ENCODE assay signal across 8 cellular contexts in genomic region chr13:74288361-74288911, GRCh38.
DNase-seq lines count a peak whose midpoint lies in the region; ATAC-seq and TF ChIP-seq lines count a peak whose summit lies in the region.

No MANE protein-coding gene starts in this region.

- peaks cover 18% of the 10 kb centered on the region for H3K4me1 ChIP-seq in ACC112 (ENCODE audit: control insufficient read depth, insufficient read depth, low read length, unreplicated experiment)
- peaks cover 64% of the 10 kb centered on the region for H3K4me1 ChIP-seq in Karpas-422 (ENCODE audit: low read length)
- peaks cover 21 to 25% of the 10 kb centered on the region in 2 donors for H3K4me1 ChIP-seq in duodenal mucosa (ENCODE audit: control insufficient read depth in 1 of 2, insufficient read depth in 2 of 2, low read length in 2 of 2)
- H3K4me1 ChIP-seq in muscle layer of colon (ENCODE audit: insufficient read depth, low read length), result peaks cover 46% of the 10 kb centered on the region
- peaks cover 29% of the 10 kb centered on the region for H3K4me1 ChIP-seq in vagina

- H3K4me3 ChIP-seq in ACC112 (ENCODE audit: low read depth, low read length) (no peak overlapping the region), Karpas-422 (ENCODE audit: low read length) (peak overlapping the region; percentile 77), duodenal mucosa (ENCODE audit: low read depth in 1 of 2, low read length in 2 of 2) (peak overlapping the region; percentile 58 to 60), muscle layer of colon (ENCODE audit: low read depth in 1 of 2, low read length in 2 of 2) (peak overlapping the region; percentile 1 to 42), vagina (peak overlapping the region; percentile 9 to 18)

- no peak for TF ChIP-seq POLR2A in vagina (IDR thresholded peaks at IDR 0.05)

- H3K9ac ChIP-seq in Karpas-422 (ENCODE audit: low read length) (peak overlapping the region; percentile 79), duodenal mucosa (ENCODE audit: low read depth in 1 of 2, low read length in 2 of 2) (peak overlapping the region in 1 of 2 donors; percentile 44), muscle layer of colon (ENCODE audit: low read length) (no peak overlapping the region)

- no peak for TF ChIP-seq CTCF in vagina (IDR thresholded peaks at IDR 0.05)

- intact Hi-C loops in vagina (cut with DNase I), result no loop called here

- peak overlapping the region; percentile 98 for H3K4me2 ChIP-seq in Karpas-422 (ENCODE audit: low read depth, low read length, poor library complexity, severe bottlenecking)

- H3K79me2 ChIP-seq in ACC112 (ENCODE audit: control insufficient read depth, insufficient read depth, low read length, unreplicated experiment) (no peaks in the 10 kb centered on the region), Karpas-422 (ENCODE audit: low read length) (no peaks in the 10 kb centered on the region)

- H2AFZ ChIP-seq in ACC112 (ENCODE audit: low read length, unreplicated experiment) (no peak overlapping the region), Karpas-422 (ENCODE audit: low read length) (peak overlapping the region; percentile 87)

- H3K36me3 ChIP-seq in ACC112 (ENCODE audit: insufficient read depth, low read length) (no peaks in the 10 kb centered on the region), Karpas-422 (ENCODE audit: insufficient read depth, low read length) (no peaks in the 10 kb centered on the region), duodenal mucosa (ENCODE audit: control insufficient read depth in 1 of 2, insufficient read depth in 2 of 2, low read length in 2 of 2) (no peaks in the 10 kb centered on the region), muscle layer of colon (ENCODE audit: insufficient read depth, low read length) (no peaks in the 10 kb centered on the region), vagina (no peaks in the 10 kb centered on the region)

- H3K9me2 ChIP-seq in Karpas-422 (replicated peaks; ENCODE audit: insufficient read depth, low read length), result no peaks in the 10 kb centered on the region

- H3K27ac ChIP-seq in ACC112 (ENCODE audit: low read depth, low read length), result peak overlapping the region; percentile 27; the same call in 1 of the 2 replicates
- H3K27ac ChIP-seq in Karpas-422 (ENCODE audit: low read length), result peak overlapping the region; percentile 93
- H3K27ac ChIP-seq in duodenal mucosa (ENCODE audit: low read depth, low read length), result peak overlapping the region; percentile 13
- peak overlapping the region; percentile 8 for H3K27ac ChIP-seq in muscle layer of colon (ENCODE audit: low read depth, low read length)
- no peak overlapping the region for H3K27ac ChIP-seq in vagina

- H4K20me1 ChIP-seq in Karpas-422 (ENCODE audit: insufficient read depth, low read depth, low read length), result no peaks in the 10 kb centered on the region

- DNase-seq in Karpas-422 (peak; percentile 74), vagina (ENCODE audit: extremely low spot score in 2 of 2) (no peak), cortex of kidney (lab: John Stamatoyannopoulos, UW) (no peak)
- DNase-seq in activated CD4-positive, alpha-beta T cell treated with anti-CD3 and anti-CD28 coated beads for 48 hours, result peak; percentile 30

- H3K27me3 ChIP-seq in ACC112 (ENCODE audit: insufficient read depth, low read length) (no peaks in the 10 kb centered on the region), Karpas-422 (ENCODE audit: low read length) (no peaks in the 10 kb centered on the region), duodenal mucosa (ENCODE audit: control insufficient read depth in 1 of 2, insufficient read depth in 2 of 2, low read length in 2 of 2) (no peaks in the 10 kb centered on the region), muscle layer of colon (ENCODE audit: control insufficient read depth in 1 of 2, insufficient read depth in 2 of 2, low read length in 2 of 2) (no peaks in the 10 kb centered on the region), vagina (no peaks in the 10 kb centered on the region)

- no peaks in the 10 kb centered on the region for H3K9me3 ChIP-seq in Karpas-422 (ENCODE audit: low read length)
- H3K9me3 ChIP-seq in duodenal mucosa (ENCODE audit: control insufficient read depth in 1 of 2, low read length in 2 of 2), result no peaks in the 10 kb centered on the region
- no peaks in the 10 kb centered on the region for H3K9me3 ChIP-seq in muscle layer of colon (ENCODE audit: low read length)
- H3K9me3 ChIP-seq in vagina, result no peaks in the 10 kb centered on the region

- ATAC-seq in HG02678 (IDR thresholded peaks at IDR 0.05; ENCODE audit: unreplicated experiment), result no peak

Comparison
In these comparisons a context has a peak if more than half of its experiments do, and no peak if none do; other contexts are left out.
1. DNase-seq: peak in Karpas-422 (single experiment) and activated CD4-positive, alpha-beta T cell treated with anti-CD3 and anti-CD28 coated beads for 48 hours (single experiment); none in vagina (0 of 2) and cortex of kidney (single experiment).